ENCODE assay signal across 9 cellular contexts in genomic region chrX:15158736-15159406, GRCh38.
DNase-seq lines count a peak whose midpoint lies in the region; ATAC-seq and TF ChIP-seq lines count a peak whose summit lies in the region.
"Had no signal": no experiment of that assay in that cellular context is flagged by ENCODE, and none has a peak within 500 bp of the region (broad histone marks: within the 10 kb centered on the region; RNA-seq: fewer than 3 reads in every experiment).

No MANE protein-coding gene starts in this region.

- ATAC-seq in GM18907 (IDR thresholded peaks at IDR 0.05; ENCODE audit: unreplicated experiment) (peak; percentile 82), HG02610 (IDR thresholded peaks at IDR 0.05; ENCODE audit: unreplicated experiment) (peak; percentile 88)
- peak; percentile 57 for ATAC-seq in naive thymus-derived CD4-positive, alpha-beta T cell
- ATAC-seq: right cardiac atrium had no signal

- DNase-seq in RWPE1 (ENCODE audit: low spot score) (peak; percentile 10), thyroid gland (no peak), GM19240 (ENCODE audit: insufficient read length, low spot score) (no peak), KG1 (lab: John Stamatoyannopoulos, UW) (no peak), NCI-H1048 (lab: John Stamatoyannopoulos, UW) (no peak)
- DNase-seq in naive thymus-derived CD4-positive, alpha-beta T cell = peak in 5 of 9 donors; percentile 16 to 36 (median 21)
- DNase-seq: right cardiac atrium had no signal

- peaks cover 0 to 14% (median 0%) of the 10 kb centered on the region in 5 donors for H3K36me3 Mint-ChIP-seq in naive thymus-derived CD4-positive, alpha-beta T cell

- peaks cover 0 to 4% (median 0%) of the 10 kb centered on the region in 11 donors for H3K9me3 Mint-ChIP-seq in naive thymus-derived CD4-positive, alpha-beta T cell

- H3K4me1 ChIP-seq in naive thymus-derived CD4-positive, alpha-beta T cell (ENCODE audit: control insufficient read depth in 2 of 2, insufficient read depth in 2 of 2, low read length in 2 of 2) = peaks cover 7 to 17% of the 10 kb centered on the region in 2 donors
- no peaks in the 10 kb centered on the region for H3K4me1 ChIP-seq in thyroid gland

- peak overlapping the region; percentile 36 for H3K4me3 ChIP-seq in naive thymus-derived CD4-positive, alpha-beta T cell (ENCODE audit: low read length)
- H3K4me3 ChIP-seq in thyroid gland (replicated peaks in 1 of 3) = no peak overlapping the region

- TF ChIP-seq POLR2A in thyroid gland (IDR thresholded peaks at IDR 0.05) = no peak

- CTCF ChIA-PET in RWPE1 (lab: Yijun Ruan, JAX) = no interaction called here
- CTCF ChIA-PET in naive thymus-derived CD4-positive, alpha-beta T cell (lab: Charles Lee) = no interaction called here

- intact Hi-C loops in naive thymus-derived CD4-positive, alpha-beta T cell (cut with micrococcal nuclease) = loop anchor here (1.0 to 10.0 kb wide), 6 partner anchors 8 to 636 kb away; partner anchors contain the start of genes PIGA (in 1 of the 2) and ZRSR2 (in 1 of the 2)
- intact Hi-C loops in thyroid gland (cut with DNase I) = no loop called here

- POLR2A ChIA-PET in RWPE1 (lab: Yijun Ruan, JAX; ENCODE audit: low non-redundant PET) = no interaction called here
- POLR2A ChIA-PET in naive thymus-derived CD4-positive, alpha-beta T cell (lab: Charles Lee) = no interaction called here

- peaks cover 3 to 52% (median 39%) of the 10 kb centered on the region in 7 donors for H3K4me1 Mint-ChIP-seq in naive thymus-derived CD4-positive, alpha-beta T cell

- no peaks in the 10 kb centered on the region for H3K36me3 ChIP-seq in naive thymus-derived CD4-positive, alpha-beta T cell (ENCODE audit: control insufficient read depth in 2 of 3, insufficient read depth in 3 of 3, low read length in 3 of 3)
- H3K36me3 ChIP-seq in thyroid gland = no peaks in the 10 kb centered on the region

- 77 to 88% methylated on average over 5 to 7 of the region's 7 CpGs for WGBS in thyroid gland, 2 donors

- peak overlapping the region; percentile 52 to 91 (median 82) for H3K4me3 Mint-ChIP-seq in naive thymus-derived CD4-positive, alpha-beta T cell

- no peaks in the 10 kb centered on the region for H3K27me3 Mint-ChIP-seq in naive thymus-derived CD4-positive, alpha-beta T cell

- TF ChIP-seq CTCF in RWPE1 (conservative IDR thresholded peaks at IDR 0.05; ENCODE audit: low read depth) (no peak), thyroid gland (IDR thresholded peaks at IDR 0.05) (no peak)

- H3K9me3 ChIP-seq in naive thymus-derived CD4-positive, alpha-beta T cell (ENCODE audit: control insufficient read depth in 2 of 3, low read length in 3 of 3) = no peaks in the 10 kb centered on the region
- H3K9me3 ChIP-seq in thyroid gland = no peaks in the 10 kb centered on the region

- no peaks in the 10 kb centered on the region for H3K27me3 ChIP-seq in naive thymus-derived CD4-positive, alpha-beta T cell (ENCODE audit: control insufficient read depth in 2 of 2, insufficient read depth in 2 of 2, low read length in 2 of 2)
- H3K27me3 ChIP-seq in thyroid gland = no peaks in the 10 kb centered on the region

- H3K27ac Mint-ChIP-seq in naive thymus-derived CD4-positive, alpha-beta T cell = peak overlapping the region; percentile 72 to 98 (median 92)

- no peak overlapping the region for H3K27ac ChIP-seq in RWPE1
- no peak overlapping the region for H3K27ac ChIP-seq in naive thymus-derived CD4-positive, alpha-beta T cell (ENCODE audit: low read depth, low read length)
- H3K27ac ChIP-seq in thyroid gland = no peak overlapping the region

Comparison
In these comparisons a context has a peak if more than half of its experiments do, and no peak if none do; other contexts are left out.
1. DNase-seq: peak in RWPE1 (single experiment) and naive thymus-derived CD4-positive, alpha-beta T cell (5 of 9); none in thyroid gland (0 of 2), GM19240 (single experiment), KG1 (single experiment) and NCI-H1048 (single experiment).
2. Peak in every context shown above with its lines, with median percentiles within 50 percentile points of each other: ATAC-seq.